ENCODE assay signal across 8 cellular contexts in the genomic region with DNA sequence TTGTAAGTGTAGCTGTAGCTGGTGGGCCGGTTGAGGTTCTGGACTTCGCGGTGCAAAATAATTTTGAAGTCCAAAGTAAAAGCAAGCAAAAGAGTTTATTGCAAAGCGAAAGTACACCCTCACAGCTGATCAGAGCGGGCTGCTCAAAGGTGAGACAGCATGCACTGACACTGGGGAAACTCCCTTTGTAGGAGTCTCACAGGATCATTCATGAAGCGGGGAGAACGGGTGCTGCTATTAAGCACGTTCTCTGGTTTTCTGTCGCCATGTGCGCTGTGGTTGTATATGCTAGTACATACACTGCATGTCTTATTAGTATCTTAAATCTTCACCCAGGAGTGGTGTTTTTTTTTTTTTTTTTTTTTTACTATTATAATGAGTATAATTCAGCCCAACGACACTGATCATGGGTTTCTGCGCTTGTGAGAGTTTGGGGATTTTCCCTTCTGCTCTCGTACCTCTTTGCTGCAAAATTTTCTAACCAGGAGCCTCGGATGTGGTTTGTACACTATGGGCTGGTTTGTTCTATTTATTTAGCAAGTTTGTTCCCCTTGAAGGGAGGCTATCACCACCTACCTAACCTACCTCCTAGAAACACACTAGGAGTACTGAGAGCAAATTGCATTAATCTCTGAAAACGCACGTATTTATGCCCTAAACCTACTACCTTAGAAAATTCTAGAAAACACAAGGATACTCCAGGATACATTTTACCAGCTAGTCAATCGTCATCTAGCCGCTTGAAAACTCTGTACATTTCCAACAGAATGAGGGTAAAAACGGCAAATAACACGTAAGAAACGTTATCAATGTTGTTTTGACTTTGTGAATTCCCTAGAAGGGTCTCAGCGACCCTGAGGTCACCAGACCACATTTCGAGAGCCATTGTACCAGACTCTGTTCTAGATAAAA. TPM values are rescaled to one million over a fixed set of nuclear protein-coding genes. Genes with fewer than 3 reads are reported as not detected.
DNase-seq lines count a peak whose midpoint lies in the region; ATAC-seq lines count a peak whose summit lies in the region.

No MANE protein-coding gene starts in this region.

- peaks cover 22% of the 10 kb centered on the region for H3K4me1 Mint-ChIP-seq in activated naive CD8-positive, alpha-beta T cell treated with anti-CD3 and anti-CD28 coated beads, Interleukin-2, amount 10 ng/mL, durations not matched to agents 7 days and 5 days

- H3K27me3 ChIP-seq in SJCRH30: no peaks in the 10 kb centered on the region

- H3K9me3 ChIP-seq in SJCRH30 (replicated peaks): no peaks in the 10 kb centered on the region

- H3K27ac Mint-ChIP-seq in activated naive CD8-positive, alpha-beta T cell treated with anti-CD3 and anti-CD28 coated beads, Interleukin-2, amount 10 ng/mL, durations not matched to agents 7 days and 5 days: peak overlapping the region; percentile 98

- POLR2A ChIA-PET in activated naive CD8-positive, alpha-beta T cell treated with anti-CD3 and anti-CD28 coated beads, Interleukin-2, amount 10 ng/mL, durations not matched to agents 7 days and 5 days (lab: Charles Lee): interaction anchor here (0.9 to 5.0 kb wide), 9 partner anchors 11 to 553 kb away, joined by 3 to 71 read pairs (median 6); a partner anchor contains a TSS

- no peaks in the 10 kb centered on the region for H3K27me3 Mint-ChIP-seq in activated naive CD8-positive, alpha-beta T cell treated with anti-CD3 and anti-CD28 coated beads, Interleukin-2, amount 10 ng/mL, durations not matched to agents 7 days and 5 days

- DNase-seq in SJCRH30 (peak in 1 of 2 experiments; percentile 3), inferior parietal cortex (ENCODE audit: extremely low spot score) (peak; percentile 49), NCI-H146 treated with DMSO at 0.1 percent for 48 hours (lab: John Stamatoyannopoulos, UW; ENCODE audit: unreplicated experiment) (no peak), DMS153 (lab: John Stamatoyannopoulos, UW) (no peak)
- peak; percentile 68 for DNase-seq in activated naive CD8-positive, alpha-beta T cell treated with anti-CD3 and anti-CD28 coated beads, Interleukin-2, amount 10 ng/mL, durations not matched to agents 7 days and 5 days
- peak; percentile 73 to 78 for DNase-seq in stimulated activated CD4-positive, alpha-beta T cell treated with anti-CD3 and anti-CD28 coated beads, Interleukin-2, amount 100 ng/mL, for 24 hours

- H3K9me3 Mint-ChIP-seq in activated naive CD8-positive, alpha-beta T cell treated with anti-CD3 and anti-CD28 coated beads, Interleukin-2, amount 10 ng/mL, durations not matched to agents 7 days and 5 days: no peaks in the 10 kb centered on the region

- H3K27ac ChIP-seq in SJCRH30: peak overlapping the region; percentile 80

- H3K36me3 Mint-ChIP-seq in activated naive CD8-positive, alpha-beta T cell treated with anti-CD3 and anti-CD28 coated beads, Interleukin-2, amount 10 ng/mL, durations not matched to agents 7 days and 5 days: peaks cover 7% of the 10 kb centered on the region

- H3K36me3 ChIP-seq in SJCRH30: no peaks in the 10 kb centered on the region; the same call in 1 of the 2 replicates

- no peaks in the 10 kb centered on the region for H3K4me1 ChIP-seq in SJCRH30

- peak; percentile 66 for ATAC-seq in GM18909 (IDR thresholded peaks at IDR 0.05; ENCODE audit: poor library complexity, unreplicated experiment)
- peak; percentile 48 for ATAC-seq in HG03025 (IDR thresholded peaks at IDR 0.05; ENCODE audit: low FRiP score, unreplicated experiment)
- ATAC-seq in activated naive CD8-positive, alpha-beta T cell treated with anti-CD3 and anti-CD28 coated beads, Interleukin-2, amount 10 ng/mL, durations not matched to agents 7 days and 5 days (ENCODE audit: low read depth): peak; percentile 72

- H3K4me3 ChIP-seq in SJCRH30: peak overlapping the region; percentile 93

- H3K4me3 Mint-ChIP-seq in activated naive CD8-positive, alpha-beta T cell treated with anti-CD3 and anti-CD28 coated beads, Interleukin-2, amount 10 ng/mL, durations not matched to agents 7 days and 5 days: peak overlapping the region; percentile 99

RNA-seq across cellular contexts. Expression of a gene that starts 1.3 kb away (rescaled TPM):
- 9.8 and 11.4 TPM in 2 replicates for total RNA-seq in SJCRH30 (2014; rRNA removed; shearing (Covaris generic))
- 10 to 100 TPM; 16.5 to 18.8 TPM for total RNA-seq in activated naive CD8-positive, alpha-beta T cell treated with anti-CD3 and anti-CD28 coated beads, Interleukin-2, amount 10 ng/mL, durations not matched to agents 7 days and 5 days

Comparison
In these comparisons a context has a peak if more than half of its experiments do, and no peak if none do; other contexts are left out.
1. DNase-seq: peak in activated naive CD8-positive, alpha-beta T cell treated with anti-CD3 and anti-CD28 coated beads, Interleukin-2, amount 10 ng/mL, durations not matched to agents 7 days and 5 days (single experiment), inferior parietal cortex (single experiment) and stimulated activated CD4-positive, alpha-beta T cell treated with anti-CD3 and anti-CD28 coated beads, Interleukin-2, amount 100 ng/mL, for 24 hours (2 of 2); none in NCI-H146 treated with DMSO at 0.1 percent for 48 hours (single experiment) and DMS153 (single experiment).
2. Peak in every context shown above with its lines, with median percentiles within 50 percentile points of each other: ATAC-seq.